17 cellular contexts compared by ENCODE assay signal in the genomic region with DNA sequence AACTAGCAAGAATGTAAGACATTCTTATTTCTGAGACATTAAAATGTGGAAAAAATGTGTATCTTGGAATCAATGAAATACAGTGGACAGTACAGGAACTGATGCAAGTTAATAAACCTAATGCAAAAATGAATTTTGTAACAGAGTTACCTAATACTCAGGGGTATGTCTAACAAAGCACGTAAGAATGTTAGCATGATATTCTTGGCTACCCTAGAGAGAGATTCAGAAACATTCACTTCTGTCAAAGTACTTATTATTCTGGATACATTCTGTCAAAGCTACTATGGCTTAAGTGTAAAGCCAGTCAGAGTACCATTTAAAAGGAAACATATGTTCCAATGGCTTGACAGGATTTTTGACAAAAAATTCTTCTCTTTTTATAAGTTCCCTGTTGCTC.
DNase-seq lines count a peak whose midpoint lies in the region; FAIRE-seq and TF ChIP-seq lines count a peak whose summit lies in the region.
"Had no signal": no experiment of that assay in that cellular context is flagged by ENCODE, and none has a peak within 500 bp of the region (broad histone marks: within the 10 kb centered on the region; RNA-seq: fewer than 3 reads in every experiment).

No MANE protein-coding gene starts in this region.

- intact Hi-C loops in cardiac septum (cut with DNase I), result no loop called here

- CTCF ChIA-PET in AG04449 (lab: Yijun Ruan, JAX), result interaction anchor here (1.2 to 1.4 kb wide), 2 partner anchors 64 to 83 kb away, joined by 3 read pairs; no protein-coding TSS in a partner anchor

- POLR2A ChIA-PET in AG04449 (lab: Yijun Ruan, JAX), result interaction anchor here (0.8 kb wide), 1 partner anchor 532 kb away, joined by 3 read pairs; no protein-coding TSS in a partner anchor

- TF ChIP-seq CTCF in AG04449 (IDR thresholded peaks at IDR 0.05; ENCODE audit: insufficient read depth, low read length, missing control alignments), result no peak
- no peak for TF ChIP-seq CTCF in choroid plexus epithelial cell (conservative IDR thresholded peaks at IDR 0.05; ENCODE audit: low read depth, low read length)

- DNase-seq in AG04449 (ENCODE audit: low read depth, low spot score) (peak; percentile 50), GM19239 (ENCODE audit: insufficient read length, low spot score) (no peak), choroid plexus epithelial cell (ENCODE audit: low read depth) (peak; percentile 72), iris pigment epithelial cell (ENCODE audit: low read depth) (peak; percentile 76), NCI-H510A (lab: John Stamatoyannopoulos, UW) (no peak), cardiac septum (ENCODE audit: low spot score) (no peak)
- DNase-seq in effector CD4-positive, alpha-beta T cell, result no peak
- no peak for DNase-seq in NK-92 treated with Interleukin-12 subunit alpha and Interleukin-12 subunit beta, amount 100 ng/mL, for 24 hours (lab: John Stamatoyannopoulos, UW)
- DNase-seq: AML-193; CD4-positive, CD25-positive, alpha-beta regulatory T cell; DMS53; NCI-H1092 treated with DMSO at 0.1 percent for 48 hours; NCI-H1694 treated with DMSO at 0.1 percent for 48 hours; NCI-H446 treated with DMSO at 0.1 percent for 48 hours; NCI-H774 had no signal

- no peak overlapping the region for H3K4me3 ChIP-seq in AG04449 (ENCODE audit: low read depth, low read length)
- H3K4me3 ChIP-seq in choroid plexus epithelial cell (ENCODE audit: low read depth, low read length), result no peak overlapping the region

- peak; percentile 28 for FAIRE-seq in GM19239 (lab: Jason Lieb, UNC)
- FAIRE-seq: G401.6, H54 had no signal

Comparison
In these comparisons a context has a peak if more than half of its experiments do, and no peak if none do; other contexts are left out.
1. DNase-seq: peak in AG04449 (single experiment), choroid plexus epithelial cell (single experiment) and iris pigment epithelial cell (single experiment); none in GM19239 (single experiment), NCI-H510A (single experiment), effector CD4-positive, alpha-beta T cell (single experiment), NK-92 treated with Interleukin-12 subunit alpha and Interleukin-12 subunit beta, amount 100 ng/mL, for 24 hours (single experiment) and cardiac septum (single experiment).